8 cellular contexts compared by ENCODE assay signal in the genomic region with DNA sequence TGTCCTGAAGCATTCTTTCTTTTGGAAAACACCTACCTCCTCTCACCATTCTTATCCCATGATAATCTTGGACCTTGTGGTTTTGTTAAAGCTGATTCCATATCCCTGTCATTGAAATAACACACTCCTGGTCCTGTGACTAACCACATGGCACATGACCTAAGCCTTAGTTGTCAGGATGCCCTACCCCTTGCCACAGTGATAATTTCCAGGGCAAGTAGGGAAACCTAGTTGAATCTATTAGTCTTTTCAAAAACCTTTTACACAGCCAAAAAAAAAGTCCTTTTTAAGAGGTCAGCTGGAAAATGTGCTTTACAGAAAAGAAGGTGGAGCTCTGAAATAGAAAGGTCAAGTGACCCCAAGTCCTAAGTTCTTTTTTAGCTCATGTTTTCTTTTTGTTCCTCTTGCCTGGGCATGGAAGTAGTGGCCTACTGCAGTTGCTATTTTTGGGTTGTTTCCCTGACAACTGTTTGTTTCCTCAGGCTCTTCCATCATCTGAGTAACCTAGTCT.
DNase-seq lines count a peak whose midpoint lies in the region; ATAC-seq and TF ChIP-seq lines count a peak whose summit lies in the region.
"Had no signal": no experiment of that assay in that cellular context is flagged by ENCODE, and none has a peak within 500 bp of the region (broad histone marks: within the 10 kb centered on the region; RNA-seq: fewer than 3 reads in every experiment).

No MANE protein-coding gene starts in this region.

- H3K27me3 ChIP-seq in HCT116 (ENCODE audit: insufficient read depth, low read length) (no peaks in the 10 kb centered on the region), foreskin keratinocyte (no peaks in the 10 kb centered on the region), esophagus muscularis mucosa (no peaks in the 10 kb centered on the region), stomach (no peaks in the 10 kb centered on the region)

- peaks cover 0 to 9% of the 10 kb centered on the region in 2 experiments; a peak in 2 of 4 replicates for H3K4me1 ChIP-seq in HCT116 (ENCODE audit: control insufficient read depth in 1 of 2, insufficient read depth in 2 of 2, low read length in 2 of 2)
- H3K4me1 ChIP-seq in foreskin keratinocyte: peaks cover 26% of the 10 kb centered on the region
- H3K4me1 ChIP-seq in esophagus muscularis mucosa: peaks cover 0 to 12% (median 6%) of the 10 kb centered on the region in 4 donors
- H3K4me1 ChIP-seq in stomach: peaks cover 0 to 6% (median 0%) of the 10 kb centered on the region in 4 donors

- no peak for DNase-seq in HCT116 (ENCODE audit: low read depth, low spot score)
- peak; percentile 3 for DNase-seq in SK-N-DZ (ENCODE audit: low spot score)
- DNase-seq in foreskin keratinocyte: peak; percentile 97 to 98
- DNase-seq in smooth muscle cell of the brain vasculature (ENCODE audit: low read depth, low spot score): peak; percentile 43
- no peak for DNase-seq in esophagus muscularis mucosa (ENCODE audit: extremely low spot score)
- DNase-seq in stomach: no peak
- DNase-seq: NCI-H1105 had no signal

- no peak for TF ChIP-seq CTCF in HCT116 (IDR thresholded peaks at IDR 0.05 in 2 of 3, conservative IDR thresholded peaks at IDR 0.05 in 1 of 3; ENCODE audit: borderline replicate concordance in 1 of 3, insufficient read depth in 1 of 3, low read depth in 2 of 3, low read length in 2 of 3)
- TF ChIP-seq CTCF in foreskin keratinocyte (conservative IDR thresholded peaks at IDR 0.05): no peak
- TF ChIP-seq CTCF in esophagus muscularis mucosa (IDR thresholded peaks at IDR 0.05): no peak
- no peak for TF ChIP-seq CTCF in stomach (IDR thresholded peaks at IDR 0.05)

- peak overlapping the region; percentile 24 for H3K4me2 ChIP-seq in HCT116 (ENCODE audit: low read length)

- CTCF ChIA-PET in HCT116 (lab: Charles Lee): no interaction called here

- intact Hi-C loops in HCT116 (cut with micrococcal nuclease): no loop called here
- intact Hi-C loops in esophagus muscularis mucosa (cut with DNase I): no loop called here
- intact Hi-C loops in stomach (cut with DNase I; ENCODE audit: low total_unique reads): no loop called here

- H3K36me3 ChIP-seq in HCT116 (ENCODE audit: control insufficient read depth in 1 of 2, insufficient read depth in 2 of 2, low read length in 2 of 2) (no peaks in the 10 kb centered on the region), esophagus muscularis mucosa (no peaks in the 10 kb centered on the region), stomach (no peaks in the 10 kb centered on the region)

- H4K20me1 ChIP-seq in HCT116 (ENCODE audit: insufficient read depth): no peaks in the 10 kb centered on the region

- H3K9me3 ChIP-seq in HCT116 (ENCODE audit: control insufficient read depth in 1 of 2, insufficient read depth in 1 of 2, low read depth in 1 of 2, low read length in 2 of 2): no peaks in the 10 kb centered on the region
- H3K9me3 ChIP-seq in esophagus muscularis mucosa: no peaks in the 10 kb centered on the region
- H3K9me3 ChIP-seq in stomach: no peaks in the 10 kb centered on the region

- no TSS peak for BruUV-seq in HCT116 (replicated peaks; lab: Mats Ljungman, UMichigan)

- H3K4me3 ChIP-seq in HCT116 (replicated peaks in 1 of 2; ENCODE audit: low read depth in 1 of 2, low read length in 2 of 2) (no peak overlapping the region), esophagus muscularis mucosa (no peak overlapping the region), stomach (no peak overlapping the region)

- TF ChIP-seq POLR2A in HCT116 (IDR thresholded peaks at IDR 0.05; ENCODE audit: borderline replicate concordance, extremely low read depth, insufficient read depth, insufficient read length): no peak
- no peak for TF ChIP-seq POLR2A in esophagus muscularis mucosa (IDR thresholded peaks at IDR 0.05; ENCODE audit: low read depth)
- no peak for TF ChIP-seq POLR2A in stomach (IDR thresholded peaks at IDR 0.05)

- RAD21 ChIA-PET in HCT116 (lab: Charles Lee; ENCODE audit: low non-redundant PET in 1 of 2, low total read pairs in 2 of 2, uncharacterized antibody in 2 of 2, unreplicated experiment in 2 of 2): no interaction called here

- no peak overlapping the region for H2AFZ ChIP-seq in HCT116 (ENCODE audit: low read depth, low read length, poor library complexity, severe bottlenecking)

- no peak for TF ChIP-seq EP300 in esophagus muscularis mucosa (IDR thresholded peaks at IDR 0.05)
- TF ChIP-seq EP300 in stomach (IDR thresholded peaks at IDR 0.05): no peak

- no peaks in the 10 kb centered on the region for H3K9me2 ChIP-seq in HCT116 (ENCODE audit: insufficient read depth)

- H3K79me2 ChIP-seq in HCT116 (ENCODE audit: insufficient read depth, low read length): no peaks in the 10 kb centered on the region

- ATAC-seq in HCT116 (peak; percentile 63), foreskin keratinocyte (peak; percentile 99), GM19023 (IDR thresholded peaks at IDR 0.05; ENCODE audit: unreplicated experiment) (no peak)

- TF ChIP-seq RAD21 in HCT116 (IDR thresholded peaks at IDR 0.05; ENCODE audit: low read depth): no peak

- POLR2A ChIA-PET in HCT116 (lab: Charles Lee): no interaction called here

- H3K27ac ChIP-seq in HCT116 (ENCODE audit: low read depth, low read length) (no peak overlapping the region), foreskin keratinocyte (peak overlapping the region; percentile 94), esophagus muscularis mucosa (replicated peaks in 1 of 4) (no peak overlapping the region), stomach (no peak overlapping the region)

- H3K9ac ChIP-seq in HCT116 (ENCODE audit: low read length): no peak overlapping the region

TF ChIP-seq in HCT116, 20 proteins besides CTCF, POLR2A, EP300 and RAD21:
- no peak for TF ChIP-seq ZNF274 (IDR thresholded peaks at IDR 0.05; ENCODE audit: low read depth, low read length)
- no peak for TF ChIP-seq FOSL1 (IDR thresholded peaks at IDR 0.05; ENCODE audit: low read depth)

Comparison
In these comparisons a context has a peak if more than half of its experiments do, and no peak if none do; other contexts are left out.
1. DNase-seq: peak in SK-N-DZ (single experiment), foreskin keratinocyte (2 of 2) and smooth muscle cell of the brain vasculature (single experiment); none in HCT116 (single experiment), esophagus muscularis mucosa (single experiment) and stomach (single experiment).